17 cellular contexts compared by ENCODE assay signal in the genomic region with DNA sequence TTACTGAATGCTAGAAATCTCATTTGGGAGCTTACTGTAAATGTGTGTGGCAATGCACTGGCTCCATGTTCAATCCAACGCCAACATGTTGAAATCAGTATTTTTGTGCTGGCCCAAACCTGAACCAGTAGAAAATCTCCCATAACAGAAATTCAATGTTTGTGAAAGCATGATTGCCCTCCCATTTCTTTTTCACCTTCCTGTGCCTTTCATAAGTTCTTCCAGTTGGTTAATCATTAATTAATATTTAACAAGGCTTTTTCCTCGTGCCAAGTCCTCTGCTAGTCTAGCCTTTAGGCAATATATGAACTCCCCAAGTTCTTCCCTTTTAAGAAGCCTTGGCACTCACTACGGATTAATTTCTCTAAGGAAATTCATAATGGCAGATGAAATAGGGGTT. TPM values are rescaled to one million over a fixed set of nuclear protein-coding genes. Genes with fewer than 3 reads are reported as not detected.
DNase-seq lines count a peak whose midpoint lies in the region; ATAC-seq and TF ChIP-seq lines count a peak whose summit lies in the region.
"Had no signal": no experiment of that assay in that cellular context is flagged by ENCODE, and none has a peak within 500 bp of the region (broad histone marks: within the 10 kb centered on the region; RNA-seq: fewer than 3 reads in every experiment).

No MANE protein-coding gene starts in this region.

- TF ChIP-seq POLR2A in body of pancreas (IDR thresholded peaks at IDR 0.05) (no peak), suprapubic skin (IDR thresholded peaks at IDR 0.05) (no peak), esophagus muscularis mucosa (IDR thresholded peaks at IDR 0.05; ENCODE audit: low read depth) (no peak)

- H3K4me1 ChIP-seq in body of pancreas (peaks cover 29% of the 10 kb centered on the region), suprapubic skin (peaks cover 9% of the 10 kb centered on the region), esophagus muscularis mucosa (peaks cover 8 to 45% (median 24%) of the 10 kb centered on the region in 4 donors)

- H3K36me3 ChIP-seq in body of pancreas (replicated peaks in 1 of 2; ENCODE audit: insufficient read depth in 1 of 2, low read depth in 2 of 2) (no peaks in the 10 kb centered on the region), suprapubic skin (no peaks in the 10 kb centered on the region), esophagus muscularis mucosa (no peaks in the 10 kb centered on the region)

- 11 to 13% methylated on average over 3 of the region's 3 CpGs for WGBS in body of pancreas, 2 donors
- WGBS in suprapubic skin = 35% methylated on average over 3 of the region's 3 CpGs
- 53% methylated on average over 3 of the region's 3 CpGs for WGBS in esophagus muscularis mucosa

- H3K27ac ChIP-seq in body of pancreas = peak overlapping the region in 3 of 4 donors; percentile 74 to 89 (median 83)
- peak overlapping the region; percentile 92 for H3K27ac ChIP-seq in suprapubic skin
- H3K27ac ChIP-seq in esophagus muscularis mucosa (replicated peaks in 1 of 4) = no peak overlapping the region

- TF ChIP-seq CTCF in GM12865 (IDR thresholded peaks at IDR 0.05; ENCODE audit: insufficient read depth, low read depth, low read length, missing control alignments) = no peak
- TF ChIP-seq CTCF in body of pancreas (IDR thresholded peaks at IDR 0.05) = no peak
- no peak for TF ChIP-seq CTCF in suprapubic skin (IDR thresholded peaks at IDR 0.05)
- no peak for TF ChIP-seq CTCF in esophagus muscularis mucosa (IDR thresholded peaks at IDR 0.05)

- DNase-seq in GM12865 (ENCODE audit: low read depth) (no peak), body of pancreas (peak in 1 of 4 donors; percentile 7), left lobe of liver (ENCODE audit: low spot score) (peak; percentile 47), suprapubic skin (ENCODE audit: low spot score in 2 of 2) (no peak), NCI-H1436 treated with DMSO at 0.1 percent for 48 hours (lab: John Stamatoyannopoulos, UW) (no peak), esophagus muscularis mucosa (ENCODE audit: extremely low spot score) (no peak), GM03348 (ENCODE audit: low spot score) (no peak)
- DNase-seq: activated CD4-positive, alpha-beta T cell treated with anti-CD3 and anti-CD28 coated beads for 4 hours; activated CD8-positive, alpha-beta memory T cell treated with anti-CD3 and anti-CD28 coated beads, Interleukin-2, amount 50 U/mL, for 4 hours; activated gamma-delta T cell treated with Interleukin-2 at 50 U/mL for 16 hours; KBM-7; NCI-H1105; nucleus accumbens; stimulated activated naive B cell treated with anti-CD40 and anti-IgM and Interleukin-4, amounts not matched to agents 10 μg/mL and 1 μg/mL and 100 μg/mL, for 72 hours had no signal

- no peaks in the 10 kb centered on the region for H3K27me3 ChIP-seq in body of pancreas
- H3K27me3 ChIP-seq in suprapubic skin = no peaks in the 10 kb centered on the region
- peaks cover 0 to 9% (median 0%) of the 10 kb centered on the region in 4 donors for H3K27me3 ChIP-seq in esophagus muscularis mucosa
- H3K27me3 ChIP-seq: SJSA1 had no signal

- TF ChIP-seq EP300 in suprapubic skin (IDR thresholded peaks at IDR 0.05) (no peak), esophagus muscularis mucosa (IDR thresholded peaks at IDR 0.05) (no peak)

- ATAC-seq in body of pancreas (peak; percentile 33), left lobe of liver (peak; percentile 17), GM19467 (IDR thresholded peaks at IDR 0.05; ENCODE audit: unreplicated experiment) (no peak)
- ATAC-seq: stimulated activated naive B cell treated with anti-CD40 and anti-IgM and Interleukin-4, amounts not matched to agents 10 μg/mL and 1 μg/mL and 100 μg/mL, for 72 hours had no signal

- H3K4me3 ChIP-seq in GM12865 (ENCODE audit: low read depth, low read length) (peak overlapping the region; percentile 79), body of pancreas (no peak overlapping the region), suprapubic skin (no peak overlapping the region), esophagus muscularis mucosa (no peak overlapping the region)
- H3K4me3 ChIP-seq: SJSA1 had no signal

- intact Hi-C loops in body of pancreas (cut with DNase I) (no loop called here), esophagus muscularis mucosa (cut with DNase I) (loop anchor here (5.0 kb wide), 2 partner anchors 63 to 227 kb away; no protein-coding TSS in a partner anchor)

- no peaks in the 10 kb centered on the region for H3K9me3 ChIP-seq in body of pancreas
- H3K9me3 ChIP-seq in suprapubic skin = no peaks in the 10 kb centered on the region
- H3K9me3 ChIP-seq in esophagus muscularis mucosa = no peaks in the 10 kb centered on the region
- H3K9me3 ChIP-seq: SJSA1 had no signal

RNA-seq across cellular contexts. Expression of a gene that starts 1.3 kb away (rescaled TPM):
- total RNA-seq in body of pancreas (10 to 100 TPM; 34.8 to 47.5 TPM), left lobe of liver (68.7 TPM), suprapubic skin (100 to 1,000 TPM in 3 of 4 donors, 10 to 100 TPM in 1; 74.7 to 145 (median 136) TPM), esophagus muscularis mucosa (10 to 100 TPM; 76.8 to 84.0 (median 80.8) TPM)
- total RNA-seq: B cell had no signal

Comparison
In these comparisons a context has a peak if more than half of its experiments do, and no peak if none do; other contexts are left out.
1. H3K27ac ChIP-seq: peak in body of pancreas (3 of 4) and suprapubic skin (single experiment); none in esophagus muscularis mucosa (0 of 4).